ENCODE assay signal across 25 cellular contexts in the genomic region with DNA sequence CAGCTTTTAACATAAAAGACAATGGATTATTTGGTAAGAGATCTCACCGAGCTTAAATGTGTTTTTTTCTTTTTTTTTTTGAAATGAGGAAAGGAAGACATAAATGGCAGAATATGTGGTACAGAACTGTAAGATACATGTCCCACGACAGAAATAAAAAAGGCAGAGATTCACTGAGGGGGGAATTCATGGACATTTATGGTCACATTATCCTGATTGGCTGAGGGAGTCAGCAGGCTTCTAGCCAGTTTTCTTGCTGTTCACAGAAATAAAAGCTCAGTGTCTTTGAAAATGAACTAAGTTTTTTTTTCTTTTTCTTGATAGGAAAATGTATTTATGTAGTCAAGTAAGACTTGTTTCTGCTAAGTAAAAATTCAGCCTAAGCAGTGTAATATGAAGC. TPM values are rescaled to one million over a fixed set of nuclear protein-coding genes. Genes with fewer than 3 reads are reported as not detected.
DNase-seq lines count a peak whose midpoint lies in the region; ATAC-seq and TF ChIP-seq lines count a peak whose summit lies in the region.
"Had no signal": no experiment of that assay in that cellular context is flagged by ENCODE, and none has a peak within 500 bp of the region (broad histone marks: within the 10 kb centered on the region; RNA-seq: fewer than 3 reads in every experiment).

No MANE protein-coding gene starts in this region.

- intact Hi-C loops in testis (cut with DNase I; ENCODE audit: low total_unique reads) = no loop called here
- intact Hi-C loops in activated CD8-positive, alpha-beta T cell treated with anti-CD3 and anti-CD28 coated beads for 36 hours (cut with micrococcal nuclease) = loop anchor here (10.0 kb wide), 1 partner anchor 48 kb away; no protein-coding TSS in a partner anchor

- H3K4me3 ChIP-seq in CD4-positive, CD25-positive, alpha-beta regulatory T cell (ENCODE audit: low read depth, low read length) = no peak overlapping the region
- H3K4me3 ChIP-seq in coronary artery (peak overlapping the region; percentile 50), testis (no peak overlapping the region), brain microvascular endothelial cell (ENCODE audit: low read depth, low read length) (no peak overlapping the region)
- H3K4me3 ChIP-seq: MG63 had no signal

- DNase-seq in CD4-positive, CD25-positive, alpha-beta regulatory T cell = no peak
- no peak for DNase-seq in coronary artery (ENCODE audit: low spot score)
- DNase-seq in testis = peak; percentile 42
- no peak for DNase-seq in activated CD8-positive, alpha-beta T cell treated with anti-CD3 and anti-CD28 coated beads for 36 hours
- no peak for DNase-seq in brain microvascular endothelial cell
- no peak for DNase-seq in NCI-H82 (lab: John Stamatoyannopoulos, UW)
- DNase-seq: ACHN; activated B cell treated with CpG ODN at 0.5 μM for 24 hours; activated CD4-positive, alpha-beta T cell treated with anti-CD3 and anti-CD28 coated beads, Interleukin-2, amount 50 U/mL, for 4 hours; COR-L47; DMS53; GOT3; KG1; kidney glomerular epithelial cell; MG63; NCI-H2029 treated with DMSO at 0.1 percent for 48 hours; NCI-H226; NCI-H748 treated with DMSO at 0.1 percent for 48 hours; stimulated activated CD4-positive, alpha-beta T cell treated with anti-CD3 and anti-CD28 coated beads, Interleukin-2, amount 100 ng/mL, for 48 hours had no signal

- no peaks in the 10 kb centered on the region for H3K27me3 Mint-ChIP-seq in CD4-positive, CD25-positive, alpha-beta regulatory T cell
- H3K27me3 Mint-ChIP-seq in nephron (ENCODE audit: low read depth) = peaks cover 4% of the 10 kb centered on the region
- no peaks in the 10 kb centered on the region for H3K27me3 Mint-ChIP-seq in activated CD8-positive, alpha-beta T cell treated with anti-CD3 and anti-CD28 coated beads for 36 hours
- H3K27me3 Mint-ChIP-seq: activated B cell treated with CpG ODN at 0.5 μM for 24 hours; activated naive CD4-positive, alpha-beta T cell treated with anti-CD3 and anti-CD28 coated beads, Interleukin-2, amount 50 U/mL, for 24 hours; activated T-helper 17 cell treated with anti-CD3 and anti-CD28 coated beads, Interleukin-2, amount 50 U/mL, for 72 hours; central memory CD8-positive, alpha-beta T cell had no signal

- peak overlapping the region in 1 of 3 donors; percentile 5 for H3K27ac Mint-ChIP-seq in CD4-positive, CD25-positive, alpha-beta regulatory T cell
- H3K27ac Mint-ChIP-seq in nephron = peak overlapping the region in 2 of 3 experiments; percentile 17 to 88
- H3K27ac Mint-ChIP-seq in activated CD8-positive, alpha-beta T cell treated with anti-CD3 and anti-CD28 coated beads for 36 hours = no peak overlapping the region
- H3K27ac Mint-ChIP-seq: activated B cell treated with CpG ODN at 0.5 μM for 24 hours; activated naive CD4-positive, alpha-beta T cell treated with anti-CD3 and anti-CD28 coated beads, Interleukin-2, amount 50 U/mL, for 24 hours; activated T-helper 17 cell treated with anti-CD3 and anti-CD28 coated beads, Interleukin-2, amount 50 U/mL, for 72 hours; stimulated activated effector memory CD8-positive, alpha-beta T cell treated with anti-CD3 and anti-CD28 coated beads, Interleukin-12 subunit alpha, Interleukin-12 subunit beta, amount 100 ng/mL, for 72 hours had no signal

- no peaks in the 10 kb centered on the region for H3K27me3 ChIP-seq in CD4-positive, CD25-positive, alpha-beta regulatory T cell (ENCODE audit: control insufficient read depth, insufficient read depth, low read length)
- H3K27me3 ChIP-seq in testis (no peaks in the 10 kb centered on the region), brain microvascular endothelial cell (replicated peaks) (no peaks in the 10 kb centered on the region)
- H3K27me3 ChIP-seq: MG63 had no signal

- peaks cover 18 to 38% (median 28%) of the 10 kb centered on the region in 4 donors for H3K4me1 Mint-ChIP-seq in CD4-positive, CD25-positive, alpha-beta regulatory T cell
- H3K4me1 Mint-ChIP-seq in nephron = peaks cover 40% of the 10 kb centered on the region
- peaks cover 18% of the 10 kb centered on the region for H3K4me1 Mint-ChIP-seq in activated CD8-positive, alpha-beta T cell treated with anti-CD3 and anti-CD28 coated beads for 36 hours (ENCODE audit: low read depth)

- no peak for TF ChIP-seq POLR2A in testis (IDR thresholded peaks at IDR 0.05)

- peaks cover 1 to 6% (median 4%) of the 10 kb centered on the region in 7 donors for H3K9me3 Mint-ChIP-seq in CD4-positive, CD25-positive, alpha-beta regulatory T cell
- no peaks in the 10 kb centered on the region for H3K9me3 Mint-ChIP-seq in nephron
- H3K9me3 Mint-ChIP-seq in activated CD8-positive, alpha-beta T cell treated with anti-CD3 and anti-CD28 coated beads for 36 hours = peaks cover 8% of the 10 kb centered on the region
- H3K9me3 Mint-ChIP-seq: activated T-helper 17 cell treated with anti-CD3 and anti-CD28 coated beads, Interleukin-2, amount 50 U/mL, for 72 hours had no signal

- H3K4me1 ChIP-seq in CD4-positive, CD25-positive, alpha-beta regulatory T cell (ENCODE audit: control insufficient read depth, insufficient read depth, low read length, poor library complexity, severe bottlenecking) = peaks cover 11% of the 10 kb centered on the region
- H3K4me1 ChIP-seq in testis = peaks cover 36% of the 10 kb centered on the region

- TF ChIP-seq CTCF in coronary artery (IDR thresholded peaks at IDR 0.05) (no peak), nephron (IDR thresholded peaks at IDR 0.05; ENCODE audit: unreplicated experiment in 3 of 3) (no peak), testis (IDR thresholded peaks at IDR 0.05) (no peak), brain microvascular endothelial cell (IDR thresholded peaks at IDR 0.05; ENCODE audit: low read depth, low read length, missing control alignments) (no peak)
- no peak for TF ChIP-seq CTCF in activated CD8-positive, alpha-beta T cell treated with anti-CD3 and anti-CD28 coated beads for 36 hours (IDR thresholded peaks at IDR 0.05)

- peak overlapping the region; percentile 68 for H3K27ac ChIP-seq in CD4-positive, CD25-positive, alpha-beta regulatory T cell (ENCODE audit: insufficient read depth, low read length, poor library complexity, severe bottlenecking)
- H3K27ac ChIP-seq in coronary artery (peak overlapping the region; percentile 76 to 92), testis (peak overlapping the region; percentile 46 to 79), brain microvascular endothelial cell (no peak overlapping the region)

- no peak for ATAC-seq in CD4-positive, CD25-positive, alpha-beta regulatory T cell (ENCODE audit: low read depth in 2 of 2)
- no peak for ATAC-seq in activated CD8-positive, alpha-beta T cell treated with anti-CD3 and anti-CD28 coated beads for 36 hours
- no peak for ATAC-seq in GM21528 (IDR thresholded peaks at IDR 0.05; ENCODE audit: low FRiP score, unreplicated experiment)

- peak overlapping the region in 1 of 4 donors; percentile 8 for H3K4me3 Mint-ChIP-seq in CD4-positive, CD25-positive, alpha-beta regulatory T cell
- H3K4me3 Mint-ChIP-seq in nephron = no peak overlapping the region
- H3K4me3 Mint-ChIP-seq in activated CD8-positive, alpha-beta T cell treated with anti-CD3 and anti-CD28 coated beads for 36 hours = no peak overlapping the region
- H3K4me3 Mint-ChIP-seq: activated B cell treated with CpG ODN at 0.5 μM for 24 hours; activated naive CD4-positive, alpha-beta T cell treated with anti-CD3 and anti-CD28 coated beads, Interleukin-2, amount 50 U/mL, for 24 hours; activated T-helper 17 cell treated with anti-CD3 and anti-CD28 coated beads, Interleukin-2, amount 50 U/mL, for 72 hours; central memory CD8-positive, alpha-beta T cell; stimulated activated effector memory CD8-positive, alpha-beta T cell treated with anti-CD3 and anti-CD28 coated beads, Interleukin-12 subunit alpha, Interleukin-12 subunit beta, amount 100 ng/mL, for 72 hours had no signal

- in situ Hi-C loops in brain microvascular endothelial cell (cut with HindIII; ENCODE audit: low pct_ligation_motif_present, low sequenced_read_pairs) = no loop called here

- CTCF ChIA-PET in activated CD8-positive, alpha-beta T cell treated with anti-CD3 and anti-CD28 coated beads for 36 hours (lab: Charles Lee) = interaction anchor here (0.7 to 2.6 kb wide), 6 partner anchors 8 to 235 kb away, joined by 3 to 7 read pairs (median 4); partner anchors contain the start of gene FAS

- no peaks in the 10 kb centered on the region for H3K36me3 ChIP-seq in CD4-positive, CD25-positive, alpha-beta regulatory T cell (ENCODE audit: control insufficient read depth, insufficient read depth, low read length)
- no peaks in the 10 kb centered on the region for H3K36me3 ChIP-seq in testis (ENCODE audit: low read depth, missing control alignments)
- H3K36me3 ChIP-seq in brain microvascular endothelial cell (replicated peaks) = no peaks in the 10 kb centered on the region
- H3K36me3 ChIP-seq: MG63 had no signal

- peaks cover 3 to 9% of the 10 kb centered on the region in 2 experiments for H3K9me3 ChIP-seq in CD4-positive, CD25-positive, alpha-beta regulatory T cell (ENCODE audit: control insufficient read depth in 2 of 2, low read length in 2 of 2)
- H3K9me3 ChIP-seq in testis = no peaks in the 10 kb centered on the region
- H3K9me3 ChIP-seq: MG63 had no signal

- peaks cover 9% of the 10 kb centered on the region for H3K36me3 Mint-ChIP-seq in CD4-positive, CD25-positive, alpha-beta regulatory T cell
- H3K36me3 Mint-ChIP-seq in nephron (ENCODE audit: low read depth) = no peaks in the 10 kb centered on the region
- peaks cover 5% of the 10 kb centered on the region for H3K36me3 Mint-ChIP-seq in activated CD8-positive, alpha-beta T cell treated with anti-CD3 and anti-CD28 coated beads for 36 hours (ENCODE audit: low read depth)
- H3K36me3 Mint-ChIP-seq: activated naive CD4-positive, alpha-beta T cell treated with anti-CD3 and anti-CD28 coated beads, Interleukin-2, amount 50 U/mL, for 24 hours had no signal

- POLR2A ChIA-PET in activated CD8-positive, alpha-beta T cell treated with anti-CD3 and anti-CD28 coated beads for 36 hours (lab: Charles Lee) = interaction anchor here (3.8 kb wide), 1 partner anchor 8 kb away, joined by 18 read pairs; the partner anchor contains the start of gene FAS

- 37 to 59% methylated on average over 2 of the region's 2 CpGs for WGBS in testis, 2 donors

RNA-seq across cellular contexts. Expression of gene FAS, which starts 8.2 kb away (rescaled TPM):
- total RNA-seq in CD4-positive, CD25-positive, alpha-beta regulatory T cell = 169 TPM
- polyA plus RNA-seq in CD4-positive, CD25-positive, alpha-beta regulatory T cell = 100 to 1,000 TPM in 3 of 4 donors, 10 to 100 TPM in 1; 84.3 to 141 (median 113) TPM
- total RNA-seq in testis = 10 to 100 TPM in 1 of 2 donors, 1 to 10 TPM in 1; 9.3 to 10.7 TPM
- 16.2 TPM for polyA plus RNA-seq in testis (ENCODE audit: insufficient read depth, low read depth, low replicate concordance)
- total RNA-seq in activated CD8-positive, alpha-beta T cell treated with anti-CD3 and anti-CD28 coated beads for 36 hours = 10 to 100 TPM; 48.6 to 49.0 TPM

RNA-seq across cellular contexts. Expression of gene ACTA2, which starts 29.8 kb away (rescaled TPM):
- total RNA-seq in CD4-positive, CD25-positive, alpha-beta regulatory T cell = 26.2 TPM
- polyA plus RNA-seq in CD4-positive, CD25-positive, alpha-beta regulatory T cell = 10 to 100 TPM; 37.0 to 65.9 (median 55.9) TPM
- 100 to 1,000 TPM; 398 to 527 TPM for total RNA-seq in testis
- polyA plus RNA-seq in testis (ENCODE audit: insufficient read depth, low read depth, low replicate concordance) = 939 TPM
- 10 to 100 TPM; 13.3 to 14.9 TPM for total RNA-seq in activated CD8-positive, alpha-beta T cell treated with anti-CD3 and anti-CD28 coated beads for 36 hours

Comparison
In these comparisons a context has a peak if more than half of its experiments do, and no peak if none do; other contexts are left out.
1. RNA of gene FAS, which starts 8.2 kb away (total RNA-seq): 169 TPM in CD4-positive, CD25-positive, alpha-beta regulatory T cell (single experiment) and 48.6 to 49.0 TPM in activated CD8-positive, alpha-beta T cell treated with anti-CD3 and anti-CD28 coated beads for 36 hours; 9.3 to 10.7 TPM in testis; every median in the first group is over 4 times any median in the second.
2. RNA of gene ACTA2, which starts 29.8 kb away (total RNA-seq): 398 to 527 TPM in testis; 26.2 TPM in CD4-positive, CD25-positive, alpha-beta regulatory T cell (single experiment) and 13.3 to 14.9 TPM in activated CD8-positive, alpha-beta T cell treated with anti-CD3 and anti-CD28 coated beads for 36 hours; every median in the first group is over 10 times any median in the second.